In genomic region chr1:155196893-155197638, GRCh38 we compare ENCODE assay signal across 15 cellular contexts. TPM values are rescaled to one million over a fixed set of nuclear protein-coding genes. Genes with fewer than 3 reads are reported as not detected.
DNase-seq lines count a peak whose midpoint lies in the region; ATAC-seq and TF ChIP-seq lines count a peak whose summit lies in the region.
"Had no signal": no experiment of that assay in that cellular context is flagged by ENCODE, and none has a peak within 500 bp of the region (broad histone marks: within the 10 kb centered on the region; RNA-seq: fewer than 3 reads in every experiment).

No MANE protein-coding gene starts in this region.

- intact Hi-C loops in MCF 10A (cut with micrococcal nuclease) (no loop called here), mammary epithelial cell (cut with micrococcal nuclease) (no loop called here), left lung (cut with DNase I) (no loop called here), spleen (cut with DNase I; ENCODE audit: low total_unique reads) (no loop called here)
- intact Hi-C loops in activated CD4-positive, alpha-beta memory T cell treated with anti-CD3 and anti-CD28 coated beads for 36 hours (cut with micrococcal nuclease) = no loop called here

- CTCF ChIA-PET in MCF 10A (lab: Yijun Ruan, JAX) = interaction anchor here (0.7 to 7.6 kb wide), 5 partner anchors 9 to 127 kb away, joined by 3 to 111 read pairs (median 6); partner anchors contain the start of genes KRTCAP2, MTX1 and THBS3
- CTCF ChIA-PET in mammary epithelial cell (lab: Charles Lee; ENCODE audit: low non-redundant PET) = no interaction called here
- CTCF ChIA-PET in activated CD4-positive, alpha-beta memory T cell treated with anti-CD3 and anti-CD28 coated beads for 36 hours (lab: Charles Lee) = interaction anchor here (6.4 kb wide), 1 partner anchor 10 kb away, joined by 77 read pairs; the partner anchor contains the start of genes MTX1 and THBS3

- no peaks in the 10 kb centered on the region for H3K79me2 ChIP-seq in mammary epithelial cell (ENCODE audit: insufficient read depth, low read length)

- BruUV-seq in MCF 10A (replicated peaks; lab: Mats Ljungman, UMichigan) (no TSS peak), mammary epithelial cell (replicated peaks; lab: Mats Ljungman, UMichigan) (no TSS peak)

- peaks cover 25% of the 10 kb centered on the region for H3K4me1 ChIP-seq in mammary epithelial cell (ENCODE audit: insufficient read depth, low read length)
- peaks cover 9 to 40% of the 10 kb centered on the region in 2 donors for H3K4me1 ChIP-seq in left lung
- H3K4me1 ChIP-seq in spleen = peaks cover 10 to 52% (median 41%) of the 10 kb centered on the region in 6 donors

- TF ChIP-seq CTCF in MCF 10A (IDR thresholded peaks at IDR 0.05; ENCODE audit: unreplicated experiment) (no peak), mammary epithelial cell (conservative IDR thresholded peaks at IDR 0.05 in 1 of 2, IDR thresholded peaks at IDR 0.05 in 1 of 2; ENCODE audit: extremely low read depth in 1 of 2, insufficient read depth in 1 of 2, low read depth in 1 of 2, low read length in 2 of 2) (no peak), chondrocyte (IDR thresholded peaks at IDR 0.05) (no peak), left lung (IDR thresholded peaks at IDR 0.05) (no peak), spleen (IDR thresholded peaks at IDR 0.05 in 8 of 11, conservative IDR thresholded peaks at IDR 0.05 in 3 of 11) (no peak)

- H3K27ac ChIP-seq in mammary epithelial cell (ENCODE audit: insufficient read depth, low read depth, low read length) (no peak overlapping the region), left lung (no peak overlapping the region), spleen (peak overlapping the region in 5 of 8 donors; percentile 50 to 82 (median 59))
- H3K27ac ChIP-seq: SJCRH30 had no signal

- POLR2A ChIA-PET in MCF 10A (lab: Yijun Ruan, JAX) = interaction anchor here (1.0 to 6.7 kb wide), 4 partner anchors 9 to 44 kb away, joined by 3 to 215 read pairs (median 82); partner anchors contain the start of genes KRTCAP2, MTX1, THBS3 and TRIM46
- POLR2A ChIA-PET in activated CD4-positive, alpha-beta memory T cell treated with anti-CD3 and anti-CD28 coated beads for 36 hours (lab: Charles Lee) = no interaction called here

- H3K27me3 ChIP-seq in mammary epithelial cell (ENCODE audit: insufficient read depth, low read length) (no peaks in the 10 kb centered on the region), left lung (peaks cover 0 to 12% of the 10 kb centered on the region in 2 donors), spleen (replicated peaks in 1 of 7) (peaks cover 0 to 22% (median 0%) of the 10 kb centered on the region in 7 donors)
- H3K27me3 ChIP-seq: SJCRH30 had no signal

- no peaks in the 10 kb centered on the region for H3K36me3 ChIP-seq in mammary epithelial cell (ENCODE audit: insufficient read depth, low read length)
- H3K36me3 ChIP-seq in left lung = peaks cover 0 to 32% of the 10 kb centered on the region in 2 donors
- H3K36me3 ChIP-seq in spleen = peaks cover 0 to 10% (median 0%) of the 10 kb centered on the region in 6 donors
- H3K36me3 ChIP-seq: SJCRH30 had no signal

- H3K9me3 Mint-ChIP-seq in MCF 10A (ENCODE audit: unreplicated experiment) = no peaks in the 10 kb centered on the region
- H3K9me3 Mint-ChIP-seq in chondrocyte (ENCODE audit: low read depth) = no peaks in the 10 kb centered on the region
- H3K9me3 Mint-ChIP-seq in activated CD4-positive, alpha-beta memory T cell treated with anti-CD3 and anti-CD28 coated beads for 36 hours = no peaks in the 10 kb centered on the region
- H3K9me3 Mint-ChIP-seq: activated CD4-positive, alpha-beta memory T cell treated with anti-CD3 and anti-CD28 coated beads, Interleukin-2, amount 10 ng/mL, durations not matched to agents 7 days and 5 days; activated T-helper 2 cell treated with anti-CD3 and anti-CD28 coated beads, Interferon-gamma antibody, Interleukin-2, Interleukin-4, amounts not matched to agents 10 μg/mL and 5 μg/mL and 100 μg/mL, durations not matched to agents 14 hours and 24 hours and 36 hours had no signal

- no peak for ATAC-seq in left lung

- in situ Hi-C loops in mammary epithelial cell (cut with MboI; ENCODE audit: low sequenced_read_pairs in 2 of 2) = no loop called here

- H3K27me3 Mint-ChIP-seq in MCF 10A (ENCODE audit: insufficient read depth, unreplicated experiment) = no peaks in the 10 kb centered on the region
- H3K27me3 Mint-ChIP-seq in chondrocyte (ENCODE audit: low read depth) = no peaks in the 10 kb centered on the region
- no peaks in the 10 kb centered on the region for H3K27me3 Mint-ChIP-seq in activated CD4-positive, alpha-beta memory T cell treated with anti-CD3 and anti-CD28 coated beads for 36 hours
- H3K27me3 Mint-ChIP-seq: activated CD4-positive, alpha-beta memory T cell treated with anti-CD3 and anti-CD28 coated beads, Interleukin-2, amount 10 ng/mL, durations not matched to agents 7 days and 5 days had no signal

- no peak overlapping the region for H3K9ac ChIP-seq in mammary epithelial cell (ENCODE audit: insufficient read depth, low read length)

- DNase-seq in MCF 10A (ENCODE audit: unreplicated experiment) (no peak), mammary epithelial cell (no peak), chondrocyte (ENCODE audit: low spot score) (peak; percentile 77), left lung (peak; percentile 28 to 57), spleen (no peak), CD1c-positive myeloid dendritic cell (ENCODE audit: extremely low spot score) (no peak), GF-D8 (lab: John Stamatoyannopoulos, UW) (no peak)
- DNase-seq in activated CD4-positive, alpha-beta memory T cell treated with anti-CD3 and anti-CD28 coated beads for 36 hours = no peak
- DNase-seq: activated CD4-positive, alpha-beta memory T cell treated with anti-CD3 and anti-CD28 coated beads, Interleukin-2, amount 10 ng/mL, durations not matched to agents 7 days and 5 days; GDM1; NCI-H1048; NK-92 treated with Interleukin-12 subunit alpha and Interleukin-12 subunit beta, amount 100 ng/mL, for 24 hours; SJCRH30; stimulated activated naive CD4-positive, alpha-beta T cell had no signal

- dilution Hi-C loops in mammary epithelial cell (cut with HindIII; ENCODE audit: low sequenced_read_pairs) = no loop called here

- no peak for TF ChIP-seq POLR2A in spleen (IDR thresholded peaks at IDR 0.05)

- 85% methylated on average over 13 of the region's 20 CpGs for WGBS in mammary epithelial cell (ENCODE audit: low coverage, missing lambda C conversion rate)
- WGBS in spleen, 5 donors = 87 to 91% (median 89%) methylated on average over 13 to 20 of the region's 20 CpGs

- no peak overlapping the region for H3K4me2 ChIP-seq in mammary epithelial cell (ENCODE audit: insufficient read depth, low read depth, low read length)

- H2AFZ ChIP-seq in mammary epithelial cell (ENCODE audit: low read depth, low read length) = no peak overlapping the region

- H3K36me3 Mint-ChIP-seq in MCF 10A (ENCODE audit: insufficient read depth, unreplicated experiment) = peaks cover 59% of the 10 kb centered on the region
- H3K36me3 Mint-ChIP-seq in chondrocyte (ENCODE audit: low read depth) = peaks cover 19% of the 10 kb centered on the region
- H3K36me3 Mint-ChIP-seq in activated CD4-positive, alpha-beta memory T cell treated with anti-CD3 and anti-CD28 coated beads for 36 hours = peaks cover 7% of the 10 kb centered on the region

- H4K20me1 ChIP-seq in mammary epithelial cell (ENCODE audit: insufficient read depth, low read length) = no peaks in the 10 kb centered on the region

- H3K27ac Mint-ChIP-seq in MCF 10A (ENCODE audit: low read depth, unreplicated experiment) (peak overlapping the region; percentile 27), chondrocyte (ENCODE audit: unreplicated experiment) (no peak overlapping the region)
- no peak overlapping the region for H3K27ac Mint-ChIP-seq in activated CD4-positive, alpha-beta memory T cell treated with anti-CD3 and anti-CD28 coated beads for 36 hours
- H3K27ac Mint-ChIP-seq: activated CD4-positive, alpha-beta memory T cell treated with anti-CD3 and anti-CD28 coated beads, Interleukin-2, amount 10 ng/mL, durations not matched to agents 7 days and 5 days; activated T-helper 2 cell treated with anti-CD3 and anti-CD28 coated beads, Interferon-gamma antibody, Interleukin-2, Interleukin-4, amounts not matched to agents 10 μg/mL and 5 μg/mL and 100 μg/mL, durations not matched to agents 14 hours and 24 hours and 36 hours had no signal

- H3K4me3 ChIP-seq in mammary epithelial cell (replicated peaks in 1 of 3; ENCODE audit: insufficient read depth in 1 of 3, low read depth in 2 of 3, low read length in 3 of 3) (no peak overlapping the region), left lung (no peak overlapping the region), spleen (no peak overlapping the region)
- H3K4me3 ChIP-seq: SJCRH30 had no signal

- H3K4me1 Mint-ChIP-seq in MCF 10A (ENCODE audit: insufficient read depth, unreplicated experiment) (peaks cover 29% of the 10 kb centered on the region), chondrocyte (ENCODE audit: low read depth) (peaks cover 37% of the 10 kb centered on the region)
- H3K4me1 Mint-ChIP-seq in activated CD4-positive, alpha-beta memory T cell treated with anti-CD3 and anti-CD28 coated beads for 36 hours (ENCODE audit: low read depth) = peaks cover 25% of the 10 kb centered on the region

- H3K9me3 ChIP-seq in mammary epithelial cell (replicated peaks; ENCODE audit: insufficient read depth, low read length) (no peaks in the 10 kb centered on the region), left lung (no peaks in the 10 kb centered on the region), spleen (no peaks in the 10 kb centered on the region)
- H3K9me3 ChIP-seq: SJCRH30 had no signal

- peak overlapping the region; percentile 9 for H3K4me3 Mint-ChIP-seq in MCF 10A (ENCODE audit: unreplicated experiment)
- no peak overlapping the region for H3K4me3 Mint-ChIP-seq in chondrocyte (ENCODE audit: unreplicated experiment)
- no peak overlapping the region for H3K4me3 Mint-ChIP-seq in activated CD4-positive, alpha-beta memory T cell treated with anti-CD3 and anti-CD28 coated beads for 36 hours
- H3K4me3 Mint-ChIP-seq: activated CD4-positive, alpha-beta memory T cell treated with anti-CD3 and anti-CD28 coated beads, Interleukin-2, amount 10 ng/mL, durations not matched to agents 7 days and 5 days had no signal

RNA-seq across cellular contexts. Expression of gene THBS3, which starts 10.6 kb away (rescaled TPM):
- total RNA-seq in MCF 10A (2022) (33.0 and 34.4 TPM in 2 replicates), mammary epithelial cell (10 to 100 TPM; 14.8 to 28.0 TPM), chondrocyte (112 to 127 TPM (median 118 TPM) in 3 replicates), left lung (10 to 100 TPM; 30.6 to 41.8 TPM), spleen (10 to 100 TPM; 14.3 to 22.6 (median 20.5) TPM)
- polyA plus RNA-seq in mammary epithelial cell (10.8 TPM), spleen (10 to 100 TPM; 10.2 to 31.2 (median 27.7) TPM)
- polyA minus RNA-seq in mammary epithelial cell = 18.1 TPM
- 10 to 100 TPM; 15.6 to 17.3 TPM for total RNA-seq in activated CD4-positive, alpha-beta memory T cell treated with anti-CD3 and anti-CD28 coated beads for 36 hours

RNA-seq across cellular contexts. Expression of gene MTX1, which starts 11.4 kb away (rescaled TPM):
- total RNA-seq in MCF 10A (2022) = 64.6 and 67.4 TPM in 2 replicates
- total RNA-seq in mammary epithelial cell = 10 to 100 TPM; 34.2 to 49.3 TPM
- 82.0 TPM for polyA plus RNA-seq in mammary epithelial cell
- 31.0 TPM for polyA minus RNA-seq in mammary epithelial cell
- 28.2 to 49.1 TPM (median 29.8 TPM) in 3 replicates for total RNA-seq in chondrocyte
- total RNA-seq in left lung = 10 to 100 TPM; 30.2 to 45.5 TPM
- total RNA-seq in spleen = 10 to 100 TPM; 28.2 to 40.9 (median 33.2) TPM
- polyA plus RNA-seq in spleen = 10 to 100 TPM; 43.7 to 48.4 (median 44.5) TPM
- total RNA-seq in activated CD4-positive, alpha-beta memory T cell treated with anti-CD3 and anti-CD28 coated beads for 36 hours = 10 to 100 TPM; 45.2 to 47.9 TPM

RNA-seq across cellular contexts. Expression of gene TRIM46, which starts 23.4 kb away (rescaled TPM):
- total RNA-seq in MCF 10A (2022) = 0.21 and 0.32 TPM in 2 replicates
- total RNA-seq in mammary epithelial cell = 1 to 10 TPM; 5.0 to 5.2 TPM
- 2.0 TPM for polyA plus RNA-seq in mammary epithelial cell
- polyA minus RNA-seq in mammary epithelial cell = 0.67 TPM
- total RNA-seq in chondrocyte = 9.6 to 10.7 TPM (median 9.7 TPM) in 3 replicates
- total RNA-seq in left lung = under 1 TPM; 0.45 to 0.73 TPM
- 1 to 10 TPM in 6 of 7 donors, under 1 TPM in 1; 0.83 to 3.6 (median 1.6) TPM for total RNA-seq in spleen
- polyA plus RNA-seq in spleen = under 1 TPM; 0.35 to 0.77 (median 0.46) TPM
- 1 to 10 TPM; 6.3 to 7.1 TPM for total RNA-seq in activated CD4-positive, alpha-beta memory T cell treated with anti-CD3 and anti-CD28 coated beads for 36 hours

RNA-seq across cellular contexts. Expression of gene KRTCAP2, which starts 24.0 kb away (rescaled TPM):
- total RNA-seq in MCF 10A (2022) (313 and 383 TPM in 2 replicates), mammary epithelial cell (100 to 1,000 TPM in 1 of 2 donors, 10 to 100 TPM in 1; 62.7 to 177 TPM), chondrocyte (159 to 202 TPM (median 174 TPM) in 3 replicates), left lung (100 to 1,000 TPM; 176 to 184 TPM), spleen (100 to 1,000 TPM; 113 to 154 (median 136) TPM)
- polyA plus RNA-seq in mammary epithelial cell (188 TPM), spleen (100 to 1,000 TPM; 193 to 203 (median 200) TPM)
- 164 TPM for polyA minus RNA-seq in mammary epithelial cell
- total RNA-seq in activated CD4-positive, alpha-beta memory T cell treated with anti-CD3 and anti-CD28 coated beads for 36 hours = 100 to 1,000 TPM; 138 to 146 TPM

RNA-seq across cellular contexts. Expression of gene DPM3, which starts 56.7 kb away (rescaled TPM):
- total RNA-seq in MCF 10A (2022) (79.7 and 86.4 TPM in 2 replicates), mammary epithelial cell (10 to 100 TPM; 27.2 to 67.9 TPM), chondrocyte (41.3 to 73.3 TPM (median 48.9 TPM) in 3 replicates), left lung (10 to 100 TPM; 63.1 to 91.0 TPM), spleen (10 to 100 TPM; 25.0 to 62.4 (median 49.9) TPM)
- polyA plus RNA-seq in mammary epithelial cell (76.4 TPM), spleen (100 to 1,000 TPM; 205 to 262 (median 229) TPM)
- 1.8 TPM for polyA minus RNA-seq in mammary epithelial cell
- total RNA-seq in activated CD4-positive, alpha-beta memory T cell treated with anti-CD3 and anti-CD28 coated beads for 36 hours = 10 to 100 TPM; 34.1 to 37.7 TPM

Comparison
In these comparisons a context has a peak if more than half of its experiments do, and no peak if none do; other contexts are left out.
1. DNase-seq: peak in chondrocyte (single experiment) and left lung (2 of 2); none in MCF 10A (single experiment), mammary epithelial cell (single experiment), spleen (single experiment), CD1c-positive myeloid dendritic cell (single experiment), activated CD4-positive, alpha-beta memory T cell treated with anti-CD3 and anti-CD28 coated beads for 36 hours (single experiment) and GF-D8 (single experiment).
2. H3K27ac ChIP-seq: peak in spleen (5 of 8); none in mammary epithelial cell (single experiment) and left lung (0 of 2).